19 cellular contexts compared by ENCODE assay signal in genomic region chr10:47318706-47319105, GRCh38. TPM values are rescaled to one million over a fixed set of nuclear protein-coding genes. Genes with fewer than 3 reads are reported as not detected.
DNase-seq lines count a peak whose midpoint lies in the region; ATAC-seq and TF ChIP-seq lines count a peak whose summit lies in the region.
"Had no signal": no experiment of that assay in that cellular context is flagged by ENCODE, and none has a peak within 500 bp of the region (broad histone marks: within the 10 kb centered on the region; RNA-seq: fewer than 3 reads in every experiment).

No MANE protein-coding gene starts in this region.

- H3K4me3 ChIP-seq in Caco-2 (ENCODE audit: low read depth, low read length) (no peak overlapping the region), PC-3 (ENCODE audit: low read length) (no peak overlapping the region), neuronal stem cell (ENCODE audit: low read length in 2 of 2) (no peak overlapping the region)
- no peak overlapping the region for H3K4me3 ChIP-seq in effector memory CD4-positive, alpha-beta T cell (ENCODE audit: insufficient read depth, low read depth, low read length, poor library complexity, severe bottlenecking)

- H2BK120ac ChIP-seq in neuronal stem cell (ENCODE audit: low read depth, low read length): no peak overlapping the region

- H3F3A ChIP-seq in PC-3 (ENCODE audit: low read length, unreplicated experiment): no peaks in the 10 kb centered on the region

- no TSS peak for BruUV-seq in Caco-2 (replicated peaks; lab: Mats Ljungman, UMichigan)
- no TSS peak for BruUV-seq in PC-3 (replicated peaks; lab: Mats Ljungman, UMichigan)

- no peak overlapping the region for H2BK5ac ChIP-seq in neuronal stem cell (ENCODE audit: low read length)

- no peak overlapping the region for H3K4me3 Mint-ChIP-seq in Caco-2 (ENCODE audit: unreplicated experiment)
- H3K4me3 Mint-ChIP-seq: activated naive CD4-positive, alpha-beta T cell treated with anti-CD3 and anti-CD28 coated beads, Interleukin-2, amount 10 ng/mL, durations not matched to agents 7 days and 5 days; CD4-positive, CD25-positive, alpha-beta regulatory T cell; naive B cell; T-helper 17 cell had no signal

- H3K4me1 ChIP-seq in Caco-2: no peaks in the 10 kb centered on the region
- no peaks in the 10 kb centered on the region for H3K4me1 ChIP-seq in PC-3 (ENCODE audit: insufficient read depth, low read length)
- no peaks in the 10 kb centered on the region for H3K4me1 ChIP-seq in effector memory CD4-positive, alpha-beta T cell (ENCODE audit: control insufficient read depth, insufficient read depth, low read length, poor library complexity, severe bottlenecking)
- H3K4me1 ChIP-seq in neuronal stem cell (ENCODE audit: control insufficient read depth in 2 of 2, insufficient read depth in 1 of 2, low read depth in 1 of 2, low read length in 2 of 2): peaks cover 0 to 4% of the 10 kb centered on the region in 2 donors

- H2AFZ ChIP-seq in PC-3 (ENCODE audit: low read length) (no peak overlapping the region), neuronal stem cell (ENCODE audit: low read length) (no peak overlapping the region)

- CTCF ChIA-PET in Caco-2 (lab: Charles Lee) (no interaction called here), PC-3 (lab: Charles Lee) (no interaction called here)

- H3K27me3 Mint-ChIP-seq in Caco-2 (ENCODE audit: insufficient read depth, unreplicated experiment): peaks cover 15% of the 10 kb centered on the region

- H4K8ac ChIP-seq in neuronal stem cell (ENCODE audit: low read depth, low read length): no peak overlapping the region

- no peak overlapping the region for H3K4ac ChIP-seq in neuronal stem cell (ENCODE audit: low read length)

- TF ChIP-seq CTCF in Caco-2 (IDR thresholded peaks at IDR 0.05; ENCODE audit: insufficient read depth in 1 of 2, low read depth in 1 of 2, low read length in 1 of 2, severe bottlenecking in 1 of 2, unreplicated experiment in 1 of 2) (no peak), PC-3 (conservative IDR thresholded peaks at IDR 0.05; ENCODE audit: low read depth, low read length) (no peak)

- peaks cover 8% of the 10 kb centered on the region for H3K9me3 Mint-ChIP-seq in Caco-2 (ENCODE audit: unreplicated experiment)
- H3K9me3 Mint-ChIP-seq: activated naive CD4-positive, alpha-beta T cell treated with anti-CD3 and anti-CD28 coated beads, Interleukin-2, amount 10 ng/mL, durations not matched to agents 7 days and 5 days; naive B cell had no signal

- intact Hi-C loops in Caco-2 (cut with micrococcal nuclease; ENCODE audit: unreplicated experiment) (no loop called here), PC-3 (cut with micrococcal nuclease) (no loop called here)

- H3K27ac Mint-ChIP-seq in Caco-2 (ENCODE audit: unreplicated experiment): peak overlapping the region; percentile 52
- H3K27ac Mint-ChIP-seq: activated naive CD4-positive, alpha-beta T cell treated with anti-CD3 and anti-CD28 coated beads, Interleukin-2, amount 10 ng/mL, durations not matched to agents 7 days and 5 days; naive B cell; T-helper 17 cell had no signal

- H3K36me3 Mint-ChIP-seq in Caco-2 (ENCODE audit: insufficient read depth, unreplicated experiment): no peaks in the 10 kb centered on the region
- H3K36me3 Mint-ChIP-seq: activated naive CD4-positive, alpha-beta T cell treated with anti-CD3 and anti-CD28 coated beads, Interleukin-2, amount 10 ng/mL, durations not matched to agents 7 days and 5 days; CD4-positive, CD25-positive, alpha-beta regulatory T cell; naive B cell had no signal

- no peaks in the 10 kb centered on the region for H3K27me3 ChIP-seq in Caco-2 (replicated peaks; ENCODE audit: control insufficient read depth, insufficient read depth, low read length)
- no peaks in the 10 kb centered on the region; the same call in 1 of the 2 replicates for H3K27me3 ChIP-seq in PC-3 (ENCODE audit: low read length)
- H3K27me3 ChIP-seq in effector memory CD4-positive, alpha-beta T cell (replicated peaks; ENCODE audit: control insufficient read depth, insufficient read depth, low read length, poor library complexity, severe bottlenecking): no peaks in the 10 kb centered on the region
- H3K27me3 ChIP-seq in neuronal stem cell (ENCODE audit: control insufficient read depth in 3 of 3, insufficient read depth in 3 of 3, low read depth in 1 of 3, low read length in 3 of 3): no peaks in the 10 kb centered on the region

- no CpG with 5 or more reads among the region's 9 CpGs for WGBS in neuronal stem cell (ENCODE audit: extremely low coverage in 2 of 2, insufficient read length in 2 of 2, insufficient replicate concordance in 1 of 2), 2 donors

- DNase-seq in Caco-2 (peak; percentile 38 to 64), H4 (ENCODE audit: low spot score) (peak; percentile 60), PC-3 (peak; percentile 20), islet precursor cell (peak; percentile 37), neuronal stem cell (ENCODE audit: low spot score) (no peak)
- DNase-seq in effector memory CD4-positive, alpha-beta T cell: no peak
- DNase-seq in activated naive CD4-positive, alpha-beta T cell (lab: John Stamatoyannopoulos, UW): no peak
- DNase-seq: activated naive CD4-positive, alpha-beta T cell treated with anti-CD3 and anti-CD28 coated beads, Interleukin-2, amount 10 ng/mL, durations not matched to agents 7 days and 5 days; CD4-positive, CD25-positive, alpha-beta regulatory T cell; effector CD4-positive, alpha-beta T cell; naive B cell; NCI-H1436 treated with DMSO at 0.1 percent for 48 hours; NCI-H524; stimulated activated CD4-positive, alpha-beta T cell treated with anti-CD3 and anti-CD28 coated beads, Interleukin-15, amount 100 ng/mL, for 24 hours; T-helper 17 cell had no signal

- H3K18ac ChIP-seq in neuronal stem cell (ENCODE audit: low read length): no peak overlapping the region

- no peaks in the 10 kb centered on the region for H4K20me1 ChIP-seq in PC-3 (ENCODE audit: low read length)

- no peaks in the 10 kb centered on the region for H3K9me2 ChIP-seq in PC-3 (replicated peaks; ENCODE audit: low read length)

- ATAC-seq in PC-3 (no peak), SK-N-SH treated with all-trans-retinoic acid at 6 μM for 48 hours (no peak; the same call in 2 of the 3 replicates)
- ATAC-seq: activated CD4-positive, CD25-positive, alpha-beta regulatory T cell treated with anti-CD3 and anti-CD28 coated beads, Interleukin-2, amount 50 U/mL, for 24 hours; T-helper 17 cell had no signal

- no peak overlapping the region for H4K91ac ChIP-seq in neuronal stem cell (ENCODE audit: low read depth, low read length, poor library complexity)

- no peak overlapping the region for H2BK12ac ChIP-seq in neuronal stem cell (ENCODE audit: low read length)

- no peak overlapping the region for H3K4me2 ChIP-seq in PC-3 (ENCODE audit: low read length)
- no peak overlapping the region for H3K4me2 ChIP-seq in neuronal stem cell (ENCODE audit: insufficient read depth, low read length, poor library complexity, severe bottlenecking)

- H3K14ac ChIP-seq in neuronal stem cell (ENCODE audit: low read length): no peak overlapping the region

- POLR2A ChIA-PET in Caco-2 (lab: Charles Lee): no interaction called here
- POLR2A ChIA-PET in PC-3 (lab: Charles Lee; ENCODE audit: unreplicated experiment): no interaction called here

- no peak overlapping the region for H3K23ac ChIP-seq in neuronal stem cell (ENCODE audit: low read depth, low read length, poor library complexity)

- H2BK15ac ChIP-seq in neuronal stem cell (ENCODE audit: low read length): no peak overlapping the region

- no peaks in the 10 kb centered on the region for H3K36me3 ChIP-seq in Caco-2 (ENCODE audit: control insufficient read depth, insufficient read depth, low read length)
- no peaks in the 10 kb centered on the region for H3K36me3 ChIP-seq in PC-3 (ENCODE audit: low read depth, low read length)
- H3K36me3 ChIP-seq in effector memory CD4-positive, alpha-beta T cell (ENCODE audit: control insufficient read depth, insufficient read depth, low read length): no peaks in the 10 kb centered on the region
- H3K36me3 ChIP-seq in neuronal stem cell (replicated peaks in 1 of 2; ENCODE audit: control insufficient read depth in 2 of 2, insufficient read depth in 2 of 2, low read length in 2 of 2): no peaks in the 10 kb centered on the region

- H2AK5ac ChIP-seq in neuronal stem cell (ENCODE audit: low read depth, low read length): no peak overlapping the region

- H3K79me2 ChIP-seq in PC-3 (ENCODE audit: low read length): no peaks in the 10 kb centered on the region

- H3K27ac ChIP-seq in PC-3 (ENCODE audit: low read length) (no peak overlapping the region), neuronal stem cell (replicated peaks; ENCODE audit: low read length) (no peak overlapping the region)
- H3K27ac ChIP-seq in effector memory CD4-positive, alpha-beta T cell (ENCODE audit: insufficient read depth, low read length, poor library complexity, severe bottlenecking): no peak overlapping the region

- peaks cover 6% of the 10 kb centered on the region for H3K4me1 Mint-ChIP-seq in Caco-2 (ENCODE audit: low read depth, unreplicated experiment)
- H3K4me1 Mint-ChIP-seq: activated naive CD4-positive, alpha-beta T cell treated with anti-CD3 and anti-CD28 coated beads, Interleukin-2, amount 10 ng/mL, durations not matched to agents 7 days and 5 days; CD4-positive, CD25-positive, alpha-beta regulatory T cell; naive B cell had no signal

- H3K9me3 ChIP-seq in Caco-2: 0 out of 2 replicates have a peak, but pooled peaks cover 3% of the 10 kb centered on the region
- H3K9me3 ChIP-seq in PC-3 (ENCODE audit: low read length): no peaks in the 10 kb centered on the region
- no peaks in the 10 kb centered on the region for H3K9me3 ChIP-seq in effector memory CD4-positive, alpha-beta T cell (ENCODE audit: control insufficient read depth, low read length)
- no peaks in the 10 kb centered on the region for H3K9me3 ChIP-seq in neuronal stem cell (replicated peaks in 1 of 2; ENCODE audit: control insufficient read depth in 2 of 2, insufficient read depth in 1 of 2, low read depth in 1 of 2, low read length in 2 of 2)

- no peaks in the 10 kb centered on the region for H3K79me1 ChIP-seq in neuronal stem cell (ENCODE audit: low read depth, low read length)

- no peak overlapping the region for H3K9ac ChIP-seq in PC-3 (ENCODE audit: low read length)
- no peak overlapping the region for H3K9ac ChIP-seq in neuronal stem cell (ENCODE audit: low read depth, low read length, poor library complexity)

TF ChIP-seq in SK-N-SH treated with all-trans-retinoic acid at 6 μM for 48 hours, 23 proteins besides CTCF, POLR2A, EP300 and RAD21 (continues in another document):
- TF ChIP-seq OSR1 (CRISPR knock-in tag; IDR thresholded peaks at IDR 0.05) (no peak), ZNF70 (CRISPR knock-in tag; IDR thresholded peaks at IDR 0.05) (no peak)

RNA-seq across cellular contexts. Expression of gene GDF2, which starts 3.5 kb away (rescaled TPM):
- total RNA-seq in Caco-2 (2022) (not detected in 2 replicates), PC-3 (2014; rRNA removed) (not detected in 2 replicates)
- not detected in 2 replicates for total RNA-seq in H4 (2014; rRNA removed; shearing (Covaris generic))
- not detected for polyA plus RNA-seq in neuronal stem cell (2013, experiment 1 of 2)
- polyA plus RNA-seq in neuronal stem cell (2013, experiment 2 of 2): not detected
- total RNA-seq: CD4-positive, CD25-positive, alpha-beta regulatory T cell; pulmonary artery endothelial cell; T-helper 17 cell had no signal
- polyA plus RNA-seq: CD4-positive, CD25-positive, alpha-beta regulatory T cell had no signal

RNA-seq across cellular contexts. Expression of gene GDF10, which starts 18.7 kb away (rescaled TPM):
- total RNA-seq in Caco-2 (2022) (not detected in 2 replicates), PC-3 (2014; rRNA removed) (not detected in 2 replicates)
- not detected in 2 replicates for total RNA-seq in H4 (2014; rRNA removed; shearing (Covaris generic))
- polyA plus RNA-seq in neuronal stem cell (2013, experiment 1 of 2): 1.3 TPM
- polyA plus RNA-seq in neuronal stem cell (2013, experiment 2 of 2): 1.5 TPM
- total RNA-seq: CD4-positive, CD25-positive, alpha-beta regulatory T cell; pulmonary artery endothelial cell had no signal
- polyA plus RNA-seq: CD4-positive, CD25-positive, alpha-beta regulatory T cell had no signal

RNA-seq across cellular contexts. Expression of gene RBP3, which starts 29.5 kb away (rescaled TPM):
- total RNA-seq in Caco-2 (2022): not detected in 2 replicates
- total RNA-seq in H4 (2014; rRNA removed; shearing (Covaris generic)): not detected in 2 replicates
- not detected in 2 replicates for total RNA-seq in PC-3 (2014; rRNA removed)
- not detected for polyA plus RNA-seq in neuronal stem cell (2013, experiment 1 of 2)
- not detected for polyA plus RNA-seq in neuronal stem cell (2013, experiment 2 of 2)
- total RNA-seq: CD4-positive, CD25-positive, alpha-beta regulatory T cell; liver; pulmonary artery endothelial cell; T-helper 17 cell had no signal
- polyA plus RNA-seq: CD4-positive, CD25-positive, alpha-beta regulatory T cell; liver had no signal

Comparison
In these comparisons a context has a peak if more than half of its experiments do, and no peak if none do; other contexts are left out.
1. DNase-seq: peak in Caco-2 (2 of 2), H4 (single experiment), PC-3 (single experiment) and islet precursor cell (single experiment); none in effector memory CD4-positive, alpha-beta T cell (0 of 3), activated naive CD4-positive, alpha-beta T cell (0 of 4) and neuronal stem cell (single experiment).